8 cellular contexts compared by ENCODE assay signal in the genomic region with DNA sequence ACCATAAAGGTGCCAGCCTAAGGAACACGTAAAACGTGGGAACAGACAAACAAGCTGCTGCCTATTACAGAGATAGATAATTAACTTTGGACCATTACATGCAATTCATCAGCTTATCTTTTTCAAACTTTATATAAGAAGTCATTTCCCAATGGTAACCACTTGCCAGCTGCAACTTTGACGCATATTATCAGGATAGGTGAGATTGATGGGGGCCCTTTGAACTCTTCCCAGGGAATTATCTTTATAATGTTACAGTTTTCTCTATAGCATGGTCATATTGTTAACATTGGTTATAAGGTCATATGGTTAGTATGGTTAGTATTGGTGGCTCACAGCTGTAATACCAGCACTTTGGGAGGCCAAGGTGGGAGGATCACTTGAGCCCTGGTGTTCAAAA.
"Had no signal": no experiment of that assay in that cellular context is flagged by ENCODE, and none has a peak within 500 bp of the region (broad histone marks: within the 10 kb centered on the region; RNA-seq: fewer than 3 reads in every experiment).

No MANE protein-coding gene starts in this region.

- ATAC-seq: GM12878 had no signal

- FAIRE-seq: G401.6, GM12878, GM12891, GM12892, GM18507, GM19239 had no signal

- H3K4me3 ChIP-seq: GM12878 had no signal

- DNase-seq: GDM1, GF-D8 had no signal
